ENCODE assay signal across 11 cellular contexts in genomic region chr6:137810554-137811120, GRCh38. TPM values are rescaled to one million over a fixed set of nuclear protein-coding genes. Genes with fewer than 3 reads are reported as not detected.
DNase-seq lines count a peak whose midpoint lies in the region; ATAC-seq and TF ChIP-seq lines count a peak whose summit lies in the region.
"Had no signal": no experiment of that assay in that cellular context is flagged by ENCODE, and none has a peak within 500 bp of the region (broad histone marks: within the 10 kb centered on the region; RNA-seq: fewer than 3 reads in every experiment).

No MANE protein-coding gene starts in this region.

- no peak for ATAC-seq in activated T-cell treated with anti-CD3 and anti-CD28 coated beads, Interleukin-2, amount 50 U/mL, for 72 hours (replicated peaks in 1 of 2)
- ATAC-seq in activated T-cell treated with anti-CD3 and anti-CD28 coated beads, Interleukin-2, amount 50 U/mL, for 4 hours: no peak
- ATAC-seq in effector memory CD8-positive, alpha-beta T cell (replicated peaks): no peak
- ATAC-seq in HG03196 (IDR thresholded peaks at IDR 0.05; ENCODE audit: unreplicated experiment): no peak

- H3K4me1 ChIP-seq in tibial nerve: peaks cover 0 to 6% (median 3%) of the 10 kb centered on the region in 4 donors
- peaks cover 0 to 15% (median 5%) of the 10 kb centered on the region in 4 donors for H3K4me1 ChIP-seq in sigmoid colon
- H3K4me1 ChIP-seq: psoas muscle had no signal

- H3K36me3 ChIP-seq in tibial nerve: no peaks in the 10 kb centered on the region
- no peaks in the 10 kb centered on the region for H3K36me3 ChIP-seq in sigmoid colon
- H3K36me3 ChIP-seq: gastrocnemius medialis had no signal

- no peak for DNase-seq in activated T-cell treated with anti-CD3 and anti-CD28 coated beads, Interleukin-2, amount 50 U/mL, for 72 hours
- DNase-seq in activated T-cell treated with anti-CD3 and anti-CD28 coated beads, Interleukin-2, amount 50 U/mL, for 4 hours: no peak
- DNase-seq in SKM-1 (lab: John Stamatoyannopoulos, UW; ENCODE audit: unreplicated experiment) (peak; percentile 55), tibial nerve (ENCODE audit: low spot score in 2 of 2) (no peak), sigmoid colon (no peak), nucleus accumbens (lab: John Stamatoyannopoulos, UW) (no peak)
- DNase-seq in effector memory CD8-positive, alpha-beta T cell: no peak
- DNase-seq: NCI-H1417 treated with DMSO at 0.1 percent for 48 hours had no signal

- no peaks in the 10 kb centered on the region for H3K9me3 ChIP-seq in tibial nerve
- H3K9me3 ChIP-seq in sigmoid colon: no peaks in the 10 kb centered on the region
- H3K9me3 ChIP-seq: gastrocnemius medialis, psoas muscle had no signal

- peaks cover 2 to 7% of the 10 kb centered on the region in 2 donors for H3K36me3 Mint-ChIP-seq in activated T-cell treated with anti-CD3 and anti-CD28 coated beads, Interleukin-2, amount 50 U/mL, for 72 hours (ENCODE audit: insufficient read depth in 2 of 2)
- no peaks in the 10 kb centered on the region for H3K36me3 Mint-ChIP-seq in activated T-cell treated with anti-CD3 and anti-CD28 coated beads, Interleukin-2, amount 50 U/mL, for 4 hours (ENCODE audit: insufficient read depth)
- peaks cover 10% of the 10 kb centered on the region for H3K36me3 Mint-ChIP-seq in effector memory CD8-positive, alpha-beta T cell (ENCODE audit: insufficient read depth)

- 95 to 98% methylated on average over 4 of the region's 4 CpGs for WGBS in tibial nerve, 2 donors
- 98% methylated on average over 4 of the region's 4 CpGs for WGBS in sigmoid colon, 2 donors

- H3K4me1 Mint-ChIP-seq in activated T-cell treated with anti-CD3 and anti-CD28 coated beads, Interleukin-2, amount 50 U/mL, for 72 hours (ENCODE audit: low read depth): peaks cover 78% of the 10 kb centered on the region
- peaks cover 56% of the 10 kb centered on the region for H3K4me1 Mint-ChIP-seq in activated T-cell treated with anti-CD3 and anti-CD28 coated beads, Interleukin-2, amount 50 U/mL, for 4 hours (ENCODE audit: low read depth)
- peaks cover 20 to 25% of the 10 kb centered on the region in 2 donors for H3K4me1 Mint-ChIP-seq in effector memory CD8-positive, alpha-beta T cell (ENCODE audit: low read depth in 2 of 2)

- H3K4me3 ChIP-seq in tibial nerve (no peak overlapping the region), sigmoid colon (no peak overlapping the region)
- H3K4me3 ChIP-seq: gastrocnemius medialis, psoas muscle had no signal

- TF ChIP-seq EP300 in tibial nerve (IDR thresholded peaks at IDR 0.05) (no peak), sigmoid colon (IDR thresholded peaks at IDR 0.05) (no peak)

- intact Hi-C loops in sigmoid colon (cut with DNase I): no loop called here

- TF ChIP-seq POLR2A in tibial nerve (IDR thresholded peaks at IDR 0.05): no peak
- no peak for TF ChIP-seq POLR2A in sigmoid colon (IDR thresholded peaks at IDR 0.05)

- peak overlapping the region in 3 of 4 donors; percentile 3 to 45 (median 42) for H3K27ac ChIP-seq in tibial nerve
- peak overlapping the region in 1 of 4 donors; percentile 50 for H3K27ac ChIP-seq in sigmoid colon
- H3K27ac ChIP-seq: psoas muscle had no signal

- H3K4me3 Mint-ChIP-seq in activated T-cell treated with anti-CD3 and anti-CD28 coated beads, Interleukin-2, amount 50 U/mL, for 72 hours: peak overlapping the region; percentile 73 to 82
- H3K4me3 Mint-ChIP-seq in activated T-cell treated with anti-CD3 and anti-CD28 coated beads, Interleukin-2, amount 50 U/mL, for 4 hours: no peak overlapping the region
- H3K4me3 Mint-ChIP-seq in effector memory CD8-positive, alpha-beta T cell: peak overlapping the region; percentile 52 to 62

- TF ChIP-seq CTCF in tibial nerve (IDR thresholded peaks at IDR 0.05): no peak
- TF ChIP-seq CTCF in sigmoid colon (IDR thresholded peaks at IDR 0.05): no peak

- no peaks in the 10 kb centered on the region for H3K27me3 Mint-ChIP-seq in activated T-cell treated with anti-CD3 and anti-CD28 coated beads, Interleukin-2, amount 50 U/mL, for 72 hours (ENCODE audit: low read depth)
- no peaks in the 10 kb centered on the region for H3K27me3 Mint-ChIP-seq in activated T-cell treated with anti-CD3 and anti-CD28 coated beads, Interleukin-2, amount 50 U/mL, for 4 hours (ENCODE audit: low read depth)
- H3K27me3 Mint-ChIP-seq in effector memory CD8-positive, alpha-beta T cell: no peaks in the 10 kb centered on the region

- H3K27ac Mint-ChIP-seq in activated T-cell treated with anti-CD3 and anti-CD28 coated beads, Interleukin-2, amount 50 U/mL, for 72 hours: peak overlapping the region; percentile 94
- H3K27ac Mint-ChIP-seq in effector memory CD8-positive, alpha-beta T cell: peak overlapping the region; percentile 76 to 91

- no peaks in the 10 kb centered on the region for H3K27me3 ChIP-seq in tibial nerve
- no peaks in the 10 kb centered on the region for H3K27me3 ChIP-seq in sigmoid colon
- H3K27me3 ChIP-seq: gastrocnemius medialis had no signal

- peaks cover 0 to 3% of the 10 kb centered on the region in 2 donors for H3K9me3 Mint-ChIP-seq in activated T-cell treated with anti-CD3 and anti-CD28 coated beads, Interleukin-2, amount 50 U/mL, for 72 hours
- peaks cover 6% of the 10 kb centered on the region for H3K9me3 Mint-ChIP-seq in activated T-cell treated with anti-CD3 and anti-CD28 coated beads, Interleukin-2, amount 50 U/mL, for 4 hours
- no peaks in the 10 kb centered on the region for H3K9me3 Mint-ChIP-seq in effector memory CD8-positive, alpha-beta T cell

RNA-seq across cellular contexts. Expression of gene TNFAIP3, which starts 56.4 kb away (rescaled TPM):
- total RNA-seq in activated T-cell treated with anti-CD3 and anti-CD28 coated beads, Interleukin-2, amount 50 U/mL, for 72 hours: 100 to 1,000 TPM; 350 to 510 TPM
- total RNA-seq in activated T-cell treated with anti-CD3 and anti-CD28 coated beads, Interleukin-2, amount 50 U/mL, for 4 hours: 100 to 1,000 TPM; 254 to 441 (median 334) TPM
- total RNA-seq in tibial nerve: 10 to 100 TPM; 21.6 to 48.4 (median 32.8) TPM
- 10 to 100 TPM; 14.6 to 37.6 (median 21.0) TPM for total RNA-seq in sigmoid colon
- 10 to 100 TPM; 11.4 to 49.9 (median 18.7) TPM for polyA plus RNA-seq in sigmoid colon

Comparison
In these comparisons a context has a peak if more than half of its experiments do, and no peak if none do; other contexts are left out.
1. RNA of gene TNFAIP3, which starts 56.4 kb away (total RNA-seq): 350 to 510 TPM in activated T-cell treated with anti-CD3 and anti-CD28 coated beads, Interleukin-2, amount 50 U/mL, for 72 hours and 254 to 441 TPM in activated T-cell treated with anti-CD3 and anti-CD28 coated beads, Interleukin-2, amount 50 U/mL, for 4 hours; 21.6 to 48.4 TPM in tibial nerve and 14.6 to 37.6 TPM in sigmoid colon; every median in the first group is over 4 times any median in the second.